1 cellular context compared by ENCODE assay signal in the genomic region with DNA sequence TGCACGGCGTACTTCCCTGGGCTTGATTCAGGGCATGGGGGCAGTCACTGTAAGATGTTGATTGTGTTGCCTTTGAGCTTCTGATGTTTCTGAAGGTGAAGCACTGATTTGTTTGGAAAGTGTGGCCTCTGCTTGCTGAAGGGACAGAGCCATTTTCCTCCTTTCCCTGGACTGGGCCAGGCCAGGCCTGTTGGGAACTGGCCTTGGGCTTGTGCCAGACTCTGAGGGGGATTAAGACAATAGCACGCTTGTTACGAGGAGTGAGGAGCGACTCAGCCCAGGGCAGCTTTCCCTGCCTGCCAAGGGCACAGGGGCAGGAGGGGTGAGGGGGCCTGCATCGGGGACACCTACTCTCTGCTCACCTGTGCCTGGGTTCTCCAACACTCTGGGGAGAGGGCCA.
TF ChIP-seq lines count a peak whose summit lies in the region.

No MANE protein-coding gene starts in this region.

TF ChIP-seq in H1, 55 proteins besides CTCF, POLR2A, EP300 and RAD21:
- TF ChIP-seq EZH2 (IDR thresholded peaks at IDR 0.05; ENCODE audit: low read depth, low read length, severe bottlenecking): no peak
- TF ChIP-seq RXRA (IDR thresholded peaks at IDR 0.05; ENCODE audit: insufficient read depth, low read depth, low read length): no peak
